Comparison of ENCODE assay signal across 26 cellular contexts in the genomic region with DNA sequence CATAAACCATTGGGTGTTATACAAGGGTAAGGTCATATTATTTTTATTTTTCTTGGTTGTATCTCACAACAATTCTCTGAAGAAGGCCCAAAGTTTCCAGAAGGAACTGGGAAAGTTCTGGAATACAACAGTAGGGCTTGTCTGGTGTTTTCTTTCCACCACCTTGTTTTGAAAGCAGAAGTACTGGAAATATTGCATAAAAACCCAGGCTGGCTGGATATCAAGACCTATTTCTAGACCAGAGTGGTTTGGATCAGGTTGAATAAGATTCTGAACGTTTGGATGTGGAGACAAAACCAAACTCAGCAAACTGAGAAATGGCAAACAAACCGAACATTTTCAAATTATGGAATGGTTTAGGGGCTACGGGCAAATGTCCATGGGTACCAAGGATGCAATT.
"Had no signal": no experiment of that assay in that cellular context is flagged by ENCODE, and none has a peak within 500 bp of the region (broad histone marks: within the 10 kb centered on the region; RNA-seq: fewer than 3 reads in every experiment).

No MANE protein-coding gene starts in this region.

- H3K27me3 ChIP-seq: cardiac muscle cell, hepatocyte, pancreas, right lobe of liver, transverse colon had no signal

- H3K4me3 ChIP-seq: cardiac muscle cell, hepatocyte, pancreas, right lobe of liver, smooth muscle cell, transverse colon had no signal

- FAIRE-seq: pancreas, urothelium cell line had no signal

- ATAC-seq: activated CD4-positive, alpha-beta T cell treated with anti-CD3 and anti-CD28 coated beads for 36 hours; left ventricle myocardium superior; natural killer cell treated with Interleukin-12 subunit alpha and Interleukin-12 subunit beta and Interleukin-15 and Interleukin-18, amount 100 ng/mL, for 72 hours; pancreas; right lobe of liver had no signal

- H3K9me3 ChIP-seq: pancreas, right lobe of liver, transverse colon had no signal

- H3K4me1 ChIP-seq: pancreas, right lobe of liver had no signal

- H3K27ac ChIP-seq: cardiac muscle cell, epithelial cell of prostate, hepatocyte, pancreas, right lobe of liver, transverse colon had no signal

- H3K36me3 ChIP-seq: cardiac muscle cell, pancreas, right lobe of liver, transverse colon had no signal

- DNase-seq: activated B cell treated with CpG ODN at 0.5 μM for 24 hours; activated CD4-positive, alpha-beta memory T cell treated with anti-CD3 and anti-CD28 coated beads for 36 hours; activated CD4-positive, alpha-beta T cell treated with anti-CD3 and anti-CD28 coated beads for 36 hours; activated naive CD4-positive, alpha-beta T cell treated with Interleukin-2 at 50 U/mL for 16 hours; activated naive CD8-positive, alpha-beta T cell treated with anti-CD3 and anti-CD28 coated beads for 36 hours; activated T-cell treated with anti-CD3 and anti-CD28 coated beads, Interleukin-2, amount 50 U/mL, for 48 hours; amniotic stem cell; foreskin melanocyte; glutamatergic neuron; immature natural killer cell; kidney glomerular epithelial cell; left ventricle myocardium superior; mammary epithelial cell; pancreas; right lobe of liver; stimulated activated CD4-positive, alpha-beta T cell treated with anti-CD3 and anti-CD28 coated beads, Interleukin-15, amount 100 ng/mL, for 24 hours; stimulated activated naive CD4-positive, alpha-beta T cell treated with Interleukin-2 at 50 U/mL for 16 hours; substantia nigra; T-helper 9 cell; transverse colon had no signal
